ENCODE assay signal across 1 cellular context in genomic region chr10:98332623-98333269, GRCh38.
TF ChIP-seq lines count a peak whose summit lies in the region.

No MANE protein-coding gene starts in this region.

TF ChIP-seq in GM23338, 12 proteins besides CTCF, POLR2A, EP300 and RAD21 (continued from another document):
- no peak for TF ChIP-seq ZNF462 (CRISPR knock-in tag; IDR thresholded peaks at IDR 0.05)
- TF ChIP-seq EZH2 (IDR thresholded peaks at IDR 0.05; ENCODE audit: low read depth, unreplicated experiment): no peak
- TF ChIP-seq ZNF331 (CRISPR knock-in tag; IDR thresholded peaks at IDR 0.05; ENCODE audit: low read depth): no peak
- TF ChIP-seq POLR2AphosphoS5 (IDR thresholded peaks at IDR 0.05; ENCODE audit: low read depth): no peak
- TF ChIP-seq JUNB (IDR thresholded peaks at IDR 0.05; ENCODE audit: unreplicated experiment): no peak
- TF ChIP-seq ZNF114 (CRISPR knock-in tag; IDR thresholded peaks at IDR 0.05): no peak
- no peak for TF ChIP-seq ETS1 (IDR thresholded peaks at IDR 0.05)
- TF ChIP-seq REST (IDR thresholded peaks at IDR 0.05; ENCODE audit: unreplicated experiment): no peak
- TF ChIP-seq STAT1 (IDR thresholded peaks at IDR 0.05; ENCODE audit: unreplicated experiment): no peak
- TF ChIP-seq NANOG (IDR thresholded peaks at IDR 0.05; ENCODE audit: borderline replicate concordance): no peak
TF ChIP-seq in GM23338: peak in this region for 0.
